16 cellular contexts compared by ENCODE assay signal in genomic region chr4:98686847-98687246, GRCh38.
"Had no signal": no experiment of that assay in that cellular context is flagged by ENCODE, and none has a peak within 500 bp of the region (broad histone marks: within the 10 kb centered on the region; RNA-seq: fewer than 3 reads in every experiment).

No MANE protein-coding gene starts in this region.

- H3K27me3 ChIP-seq: upper lobe of left lung had no signal

- H3K9me3 ChIP-seq: upper lobe of left lung had no signal

- DNase-seq: activated CD4-positive, alpha-beta memory T cell treated with anti-CD3 and anti-CD28 coated beads for 36 hours; activated CD4-positive, alpha-beta T cell treated with anti-CD3 and anti-CD28 coated beads for 4 hours; activated CD4-positive, CD25-positive, alpha-beta regulatory T cell; activated naive CD4-positive, alpha-beta T cell treated with anti-CD3 and anti-CD28 coated beads for 36 hours; activated T-cell treated with anti-CD3 and anti-CD28 coated beads, Interleukin-2, amount 50 U/mL, for 48 hours; aorta; foreskin melanocyte; nucleus accumbens; right cardiac atrium; stimulated activated CD4-positive, alpha-beta T cell treated with anti-CD3 and anti-CD28 coated beads, Interleukin-12 subunit alpha, Interleukin-12 subunit beta, amount 100 ng/mL, for 4 hours; stimulated activated CD4-positive, alpha-beta T cell treated with anti-CD3 and anti-CD28 coated beads, Interleukin-4, amount 100 ng/mL, for 4 hours; stimulated activated naive CD8-positive, alpha-beta T cell treated with anti-CD3 and anti-CD28 coated beads, Interleukin-15, Interleukin-2, amounts not matched to agents 100 U/mL and 50 U/mL, for 24 hours; upper lobe of left lung had no signal

- H3K36me3 ChIP-seq: upper lobe of left lung had no signal

- H3K27ac ChIP-seq: parathyroid adenoma, upper lobe of left lung had no signal

- H3K4me1 ChIP-seq: upper lobe of left lung had no signal

- H3K4me3 ChIP-seq: upper lobe of left lung had no signal

- FAIRE-seq: endometrium, TTC549 had no signal
